ENCODE assay signal across 8 cellular contexts in genomic region chr6:36360241-36361054, GRCh38. TPM values are rescaled to one million over a fixed set of nuclear protein-coding genes. Genes with fewer than 3 reads are reported as not detected.
DNase-seq lines count a peak whose midpoint lies in the region; ATAC-seq and TF ChIP-seq lines count a peak whose summit lies in the region.

No MANE protein-coding gene starts in this region.

- intact Hi-C loops in left ventricle myocardium superior (cut with micrococcal nuclease) (no loop called here), gastrocnemius medialis (cut with DNase I; ENCODE audit: low total_unique reads) (loop anchor here (1.0 to 10.0 kb wide), 3 partner anchors 20 to 236 kb away; no protein-coding TSS in a partner anchor)

- H3K4me3 Mint-ChIP-seq in T-helper 2 cell treated with Interferon-gamma antibody and Interleukin-4, amounts not matched to agents 5 μg/mL and 100 μg/mL, for 36 hours = no peak overlapping the region

- H3K27me3 Mint-ChIP-seq in T-helper 2 cell treated with Interferon-gamma antibody and Interleukin-4, amounts not matched to agents 5 μg/mL and 100 μg/mL, for 36 hours (ENCODE audit: low read depth) = peaks cover 13% of the 10 kb centered on the region

- H3K27me3 ChIP-seq in gastrocnemius medialis = no peaks in the 10 kb centered on the region

- peak; percentile 70 to 84 (median 82) for TF ChIP-seq CTCF in gastrocnemius medialis (IDR thresholded peaks at IDR 0.05 in 4 of 5, conservative IDR thresholded peaks at IDR 0.05 in 1 of 5)

- no peak for TF ChIP-seq POLR2A in gastrocnemius medialis (IDR thresholded peaks at IDR 0.05)

- H3K4me1 ChIP-seq in gastrocnemius medialis = peaks cover 8 to 10% of the 10 kb centered on the region in 2 donors

- H3K4me3 ChIP-seq in gastrocnemius medialis = no peak overlapping the region

- peak in 13 of 14 donors; percentile 10 to 75 (median 48) for DNase-seq in C1 segment of cervical spinal cord (lab: John Stamatoyannopoulos, UW)
- peak; percentile 29 for DNase-seq in NCI-H187 treated with DMSO at 0.1 percent for 48 hours (lab: John Stamatoyannopoulos, UW)
- DNase-seq in T-helper 2 cell treated with Interferon-gamma antibody and Interleukin-4, amounts not matched to agents 5 μg/mL and 100 μg/mL, for 36 hours (ENCODE audit: low spot score) = peak; percentile 57
- peak; percentile 81 for DNase-seq in left ventricle myocardium superior
- DNase-seq in gastrocnemius medialis = peak; percentile 56

- in situ Hi-C loops in gastrocnemius medialis (cut with MboI; ENCODE audit: low sequenced_read_pairs in 4 of 4) = loop anchor here in 2 of 4 donors (10.0 to 25.0 kb wide), 2 partner anchors 56 to 248 kb away; no protein-coding TSS in a partner anchor

- H3K9me3 ChIP-seq in gastrocnemius medialis = no peaks in the 10 kb centered on the region

- no peaks in the 10 kb centered on the region for H3K36me3 ChIP-seq in gastrocnemius medialis

- peak; percentile 45 for ATAC-seq in GM21825 (IDR thresholded peaks at IDR 0.05; ENCODE audit: unreplicated experiment)
- peak; percentile 92 for ATAC-seq in left ventricle myocardium superior
- peak; percentile 69 to 86 for ATAC-seq in gastrocnemius medialis
- ATAC-seq in GM19324 (IDR thresholded peaks at IDR 0.05; ENCODE audit: low FRiP score, unreplicated experiment) = no peak

- H3K27ac ChIP-seq in angular gyrus (ENCODE audit: low read depth, low read length) = peak overlapping the region; percentile 68
- peak overlapping the region in 3 of 4 donors; percentile 3 to 59 (median 55) for H3K27ac ChIP-seq in gastrocnemius medialis

- no peaks in the 10 kb centered on the region for H3K9me3 Mint-ChIP-seq in T-helper 2 cell treated with Interferon-gamma antibody and Interleukin-4, amounts not matched to agents 5 μg/mL and 100 μg/mL, for 36 hours

- peaks cover 28% of the 10 kb centered on the region for H3K4me1 Mint-ChIP-seq in T-helper 2 cell treated with Interferon-gamma antibody and Interleukin-4, amounts not matched to agents 5 μg/mL and 100 μg/mL, for 36 hours (ENCODE audit: low read depth)

- H3K36me3 Mint-ChIP-seq in T-helper 2 cell treated with Interferon-gamma antibody and Interleukin-4, amounts not matched to agents 5 μg/mL and 100 μg/mL, for 36 hours (ENCODE audit: low read depth) = no peaks in the 10 kb centered on the region

- no peak overlapping the region for H3K27ac Mint-ChIP-seq in T-helper 2 cell treated with Interferon-gamma antibody and Interleukin-4, amounts not matched to agents 5 μg/mL and 100 μg/mL, for 36 hours

RNA-seq across cellular contexts. Expression of gene BNIP5, which starts 23.8 kb away (rescaled TPM):
- total RNA-seq in left ventricle myocardium superior = not detected
- not detected for total RNA-seq in gastrocnemius medialis

RNA-seq across cellular contexts. Expression of gene ETV7, which starts 27.0 kb away (rescaled TPM):
- total RNA-seq in left ventricle myocardium superior (0.15 TPM), gastrocnemius medialis (not detected)

Comparison
In these comparisons a context has a peak if more than half of its experiments do, and no peak if none do; other contexts are left out.
1. DNase-seq: peak in every context shown above with its lines; median percentile 81 in left ventricle myocardium superior; 57 in T-helper 2 cell treated with Interferon-gamma antibody and Interleukin-4, amounts not matched to agents 5 μg/mL and 100 μg/mL, for 36 hours; 56 in gastrocnemius medialis; 48 in C1 segment of cervical spinal cord; 29 in NCI-H187 treated with DMSO at 0.1 percent for 48 hours.